13 cellular contexts compared by ENCODE assay signal in the genomic region with DNA sequence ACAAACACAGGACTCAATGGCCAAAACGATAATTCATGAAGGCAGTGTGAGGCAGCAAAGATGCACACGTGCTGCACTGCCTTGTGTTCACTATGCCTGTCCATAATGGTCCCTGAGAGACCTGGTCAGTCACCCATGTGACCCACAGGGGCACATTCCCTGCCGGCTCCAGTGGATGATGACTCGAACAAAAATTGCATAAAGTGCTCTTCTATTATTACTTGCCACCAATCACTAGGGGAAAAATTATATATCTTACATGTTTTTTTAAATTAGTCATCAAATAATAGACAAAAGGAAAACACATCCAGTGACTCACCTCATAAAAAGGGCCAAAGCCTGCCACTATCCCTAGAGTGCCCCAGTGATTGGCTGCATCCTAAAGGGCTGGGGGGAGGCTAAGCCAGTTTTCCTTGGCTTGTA. TPM values are rescaled to one million over a fixed set of nuclear protein-coding genes. Genes with fewer than 3 reads are reported as not detected.
DNase-seq lines count a peak whose midpoint lies in the region; ATAC-seq, FAIRE-seq and TF ChIP-seq lines count a peak whose summit lies in the region.
"Had no signal": no experiment of that assay in that cellular context is flagged by ENCODE, and none has a peak within 500 bp of the region (broad histone marks: within the 10 kb centered on the region; RNA-seq: fewer than 3 reads in every experiment).

No MANE protein-coding gene starts in this region.

- WGBS in HepG2 (ENCODE audit: low lambda C conversion rate), result 93% methylated on average over 4 of the region's 4 CpGs
- 70 to 75% methylated on average over 4 of the region's 4 CpGs for WGBS in testis, 2 donors

- intact Hi-C loops in HepG2 (cut with micrococcal nuclease; ENCODE audit: unreplicated experiment) (no loop called here), testis (cut with DNase I; ENCODE audit: low total_unique reads) (no loop called here)

- FAIRE-seq in keratinocyte (lab: Jason Lieb, UNC) (peak; percentile 17), HepG2 (lab: Jason Lieb, UNC) (no peak)
- FAIRE-seq: K562 had no signal

- H3K9me1 ChIP-seq in keratinocyte (ENCODE audit: control insufficient read depth, extremely low read depth, insufficient read depth, low read length), result no peaks in the 10 kb centered on the region

- H3K4me2 ChIP-seq in keratinocyte (ENCODE audit: control insufficient read depth, extremely low read depth, insufficient read depth, low read depth, low read length), result no peak overlapping the region
- H3K4me2 ChIP-seq in HepG2 (ENCODE audit: low read depth, low read length), result no peak overlapping the region

- POLR2A ChIA-PET in HepG2 (lab: Yijun Ruan, JAX), result no interaction called here

- TF ChIP-seq CTCF in AG09319 (IDR thresholded peaks at IDR 0.05; ENCODE audit: low read depth, low read length), result no peak
- no peak for TF ChIP-seq CTCF in keratinocyte (optimal IDR thresholded peaks at IDR 0.05 in 1 of 3, IDR thresholded peaks at IDR 0.05 in 1 of 3, conservative IDR thresholded peaks at IDR 0.05 in 1 of 3; ENCODE audit: extremely low read depth in 1 of 3, insufficient read depth in 2 of 3, low read length in 3 of 3)
- TF ChIP-seq CTCF in HepG2 (CRISPR knock-in tag; IDR thresholded peaks at IDR 0.05), result no peak
- no peak for TF ChIP-seq CTCF in testis (IDR thresholded peaks at IDR 0.05)

- peak; percentile 49 for DNase-seq in AG09319 (ENCODE audit: extremely low read depth, low read depth)
- DNase-seq in HS-27A (ENCODE audit: low read depth), result peak; percentile 87
- DNase-seq in astrocyte of the hippocampus (ENCODE audit: low read depth, low spot score), result peak; percentile 86
- DNase-seq in keratinocyte (ENCODE audit: low read depth, low spot score), result peak; percentile 38
- DNase-seq in HepG2 (ENCODE audit: low spot score), result no peak
- DNase-seq in NCI-H526 (lab: John Stamatoyannopoulos, UW), result no peak
- no peak for DNase-seq in testis
- DNase-seq: activated effector memory CD4-positive, alpha-beta T cell treated with Interleukin-2 at 50 U/mL for 16 hours; NCI-H510A treated with DMSO at 0.1 percent for 48 hours; stimulated activated CD4-positive, alpha-beta T cell treated with anti-CD3 and anti-CD28 coated beads, Interleukin-2, amount 100 ng/mL, for 24 hours; upper lobe of left lung had no signal

- H3K4me3 ChIP-seq in keratinocyte (ENCODE audit: control insufficient read depth in 2 of 3, extremely low read depth in 1 of 3, insufficient read depth in 2 of 3, low read depth in 1 of 3, low read length in 3 of 3) (no peak overlapping the region), HepG2 (replicated peaks in 1 of 3; ENCODE audit: insufficient read depth in 1 of 3, low read depth in 2 of 3, low read length in 3 of 3) (no peak overlapping the region), testis (no peak overlapping the region)
- H3K4me3 ChIP-seq: K562, upper lobe of left lung had no signal

- TF ChIP-seq POLR2A in HepG2 (IDR thresholded peaks at IDR 0.05; ENCODE audit: insufficient read depth in 1 of 2, low read depth in 2 of 2, low read length in 2 of 2) (no peak), testis (IDR thresholded peaks at IDR 0.05) (no peak)

- CTCF ChIA-PET in HepG2 (lab: Yijun Ruan, JAX; ENCODE audit: low intra/inter-chr PET ratio, low total read pairs), result no interaction called here

- H4K20me1 ChIP-seq in keratinocyte (ENCODE audit: control insufficient read depth, extremely low read depth, insufficient read depth, low read length) (peaks cover 2% of the 10 kb centered on the region), HepG2 (ENCODE audit: insufficient read depth, low read length) (no peaks in the 10 kb centered on the region)

- H3K79me2 ChIP-seq in keratinocyte (ENCODE audit: control insufficient read depth, insufficient read depth, low read length) (no peaks in the 10 kb centered on the region), HepG2 (ENCODE audit: insufficient read depth, low read length) (no peaks in the 10 kb centered on the region)

- H3K4me1 ChIP-seq in keratinocyte (ENCODE audit: control insufficient read depth, extremely low read depth, insufficient read depth, low read length), result peaks cover 10% of the 10 kb centered on the region
- no peaks in the 10 kb centered on the region for H3K4me1 ChIP-seq in HepG2 (ENCODE audit: insufficient read depth, low read length)
- H3K4me1 ChIP-seq in testis, result no peaks in the 10 kb centered on the region
- H3K4me1 ChIP-seq: upper lobe of left lung had no signal

- H3K9ac ChIP-seq in keratinocyte (ENCODE audit: control insufficient read depth, extremely low read depth, insufficient read depth, low read length) (no peak overlapping the region), HepG2 (ENCODE audit: insufficient read depth, low read depth, low read length) (no peak overlapping the region)

- H3K27ac ChIP-seq in keratinocyte (ENCODE audit: control insufficient read depth, insufficient read depth, low read length) (peak overlapping the region; percentile 58), HepG2 (ENCODE audit: extremely low read length, insufficient read depth, low read length) (no peak overlapping the region), testis (no peak overlapping the region)
- H3K27ac ChIP-seq: upper lobe of left lung had no signal

- in situ Hi-C loops in HepG2 (cut with HindIII; ENCODE audit: extremely low pct_ligation_motif_present, low pct_unique_long_range_greater_than_20kb), result no loop called here

- dilution Hi-C loops in keratinocyte (cut with MboI; ENCODE audit: extremely low pct_ligation_motif_present, low sequenced_read_pairs), result no loop called here

- H3K9me3 ChIP-seq in keratinocyte (ENCODE audit: control insufficient read depth, low read depth, low read length) (no peaks in the 10 kb centered on the region), HepG2 (ENCODE audit: low read length) (no peaks in the 10 kb centered on the region), testis (no peaks in the 10 kb centered on the region)
- H3K9me3 ChIP-seq: upper lobe of left lung had no signal

- TF ChIP-seq EP300 in HepG2 (IDR thresholded peaks at IDR 0.05; ENCODE audit: low read depth in 2 of 2, low read length in 2 of 2) (no peak), HepG2 (CRISPR knock-in tag; IDR thresholded peaks at IDR 0.05; ENCODE audit: borderline replicate concordance) (no peak)

- H3K27me3 ChIP-seq in keratinocyte (ENCODE audit: control insufficient read depth, extremely low read depth, insufficient read depth, low read length), result no peaks in the 10 kb centered on the region
- H3K27me3 ChIP-seq in HepG2 (ENCODE audit: control insufficient read depth in 1 of 2, insufficient read depth in 2 of 2, low read length in 2 of 2), result no peaks in the 10 kb centered on the region
- no peaks in the 10 kb centered on the region for H3K27me3 ChIP-seq in testis
- H3K27me3 ChIP-seq: upper lobe of left lung had no signal

- TF ChIP-seq RAD21 in HepG2 (CRISPR knock-in tag; IDR thresholded peaks at IDR 0.05), result no peak

- H2AFZ ChIP-seq in keratinocyte (ENCODE audit: control insufficient read depth, low read length) (no peak overlapping the region), HepG2 (ENCODE audit: low read length) (no peak overlapping the region)

- no TSS peak for BruUV-seq in HepG2 (replicated peaks; lab: Mats Ljungman, UMichigan)

- no peak for ATAC-seq in HepG2
- no peak for ATAC-seq in HG02852 (IDR thresholded peaks at IDR 0.05; ENCODE audit: unreplicated experiment)
- ATAC-seq: K562 had no signal

- H3K36me3 ChIP-seq in keratinocyte (ENCODE audit: control insufficient read depth in 2 of 2, extremely low read depth in 1 of 2, insufficient read depth in 2 of 2, low read length in 2 of 2) (peaks cover 18 to 25% of the 10 kb centered on the region in 2 experiments), HepG2 (replicated peaks in 1 of 2; ENCODE audit: control insufficient read depth in 1 of 2, insufficient read depth in 2 of 2, low read length in 2 of 2) (peaks cover 22 to 68% of the 10 kb centered on the region in 2 experiments), testis (ENCODE audit: low read depth, missing control alignments) (no peaks in the 10 kb centered on the region)

TF ChIP-seq in HepG2, 621 proteins besides CTCF, POLR2A, EP300 and RAD21 (continues in another document):
- TF ChIP-seq ZNF326 (CRISPR knock-in tag; IDR thresholded peaks at IDR 0.05; ENCODE audit: borderline replicate concordance) (no peak), SATB2 (CRISPR knock-in tag; IDR thresholded peaks at IDR 0.05) (no peak)

RNA-seq across cellular contexts. Expression of a gene that starts 47.5 kb away (rescaled TPM):
- polyA plus RNA-seq in keratinocyte (62.9 to 90.5 TPM (median 82.4 TPM) in 3 replicates), HepG2 (2011; rRNA removed) (71.0 and 79.9 TPM in 2 replicates), testis (ENCODE audit: insufficient read depth, low read depth, low replicate concordance) (53.9 TPM)
- 87.2 TPM for polyA plus RNA-seq in keratinocyte (2011; ENCODE audit: low read depth)
- polyA plus RNA-seq in keratinocyte (2011; cell fraction: cytosol; rRNA removed), result 60.0 and 83.4 TPM in 2 replicates
- polyA plus RNA-seq in keratinocyte (2011; cell fraction: nucleus; rRNA removed), result 114 and 133 TPM in 2 replicates
- 24.9 and 45.0 TPM in 2 replicates for polyA plus RNA-seq in keratinocyte (2012; ENCODE audit: low replicate concordance)
- 45.5 to 124 TPM (median 55.0 TPM) in 3 replicates for polyA minus RNA-seq in keratinocyte
- 55.4 TPM for polyA minus RNA-seq in keratinocyte (2011; cell fraction: cytosol; rRNA and poly(A)+ RNA removed)
- polyA minus RNA-seq in keratinocyte (2011; cell fraction: nucleus; rRNA and poly(A)+ RNA removed), result 40.5 and 78.8 TPM in 2 replicates
- total RNA-seq in HepG2 (2016; rRNA removed; fragmentation: Illumina TruSeq; extraction: Trizol) (48.3 and 56.7 TPM in 2 replicates), testis (100 to 1,000 TPM in 1 of 2 donors, 10 to 100 TPM in 1; 93.2 to 108 TPM)
- 35.3 and 36.1 TPM in 2 replicates for total RNA-seq in HepG2 (2016; cell fraction: cytosol; rRNA removed; fragmentation: Illumina TruSeq; extraction: Trizol; ENCODE audit: low read depth)
- total RNA-seq in HepG2 (2016; cell fraction: insoluble cytoplasmic fraction; rRNA removed; fragmentation: Illumina TruSeq; extraction: Trizol), result 49.2 and 49.4 TPM in 2 replicates
- 55.1 and 56.2 TPM in 2 replicates for total RNA-seq in HepG2 (2016; cell fraction: membrane; rRNA removed; fragmentation: Illumina TruSeq; extraction: Trizol)
- total RNA-seq in HepG2 (2016; cell fraction: nucleus; rRNA removed; fragmentation: Illumina TruSeq; extraction: Trizol), result 67.4 and 77.3 TPM in 2 replicates
- 25.7 and 36.4 TPM in 2 replicates for polyA plus RNA-seq in HepG2 (2011; cell fraction: cytosol; rRNA removed)
- polyA plus RNA-seq in HepG2 (2011; cell fraction: nucleus; rRNA removed), result 113 and 124 TPM in 2 replicates
- 41.9 and 51.9 TPM in 2 replicates for polyA plus RNA-seq in HepG2 (2012)
- polyA plus RNA-seq in HepG2 (2016; cell fraction: cytosol; fragmentation: Illumina TruSeq; extraction: Trizol; ENCODE audit: low read depth), result 10.7 and 11.9 TPM in 2 replicates
- 87.2 and 101 TPM in 2 replicates for polyA plus RNA-seq in HepG2 (2016; cell fraction: insoluble cytoplasmic fraction; fragmentation: Illumina TruSeq; extraction: Trizol; ENCODE audit: low read depth)
- 50.8 and 53.0 TPM in 2 replicates for polyA plus RNA-seq in HepG2 (2016; cell fraction: membrane; fragmentation: Illumina TruSeq; extraction: Trizol; ENCODE audit: low read depth)
- 138 and 140 TPM in 2 replicates for polyA plus RNA-seq in HepG2 (2016; cell fraction: nucleus; fragmentation: Illumina TruSeq; extraction: Trizol; ENCODE audit: insufficient read depth, low read depth)
- 50.1 and 65.5 TPM in 2 replicates for polyA minus RNA-seq in HepG2 (2011; rRNA and poly(A)+ RNA removed; ENCODE audit: low replicate concordance)
- 33.4 and 39.2 TPM in 2 replicates for polyA minus RNA-seq in HepG2 (2011; cell fraction: cytosol; rRNA and poly(A)+ RNA removed)
- 129 and 147 TPM in 2 replicates for polyA minus RNA-seq in HepG2 (2011; cell fraction: nucleus; rRNA and poly(A)+ RNA removed)

Comparison
In these comparisons a context has a peak if more than half of its experiments do, and no peak if none do; other contexts are left out.
1. DNase-seq: peak in AG09319 (single experiment), HS-27A (single experiment), astrocyte of the hippocampus (single experiment) and keratinocyte (single experiment); none in HepG2 (single experiment), NCI-H526 (0 of 2) and testis (single experiment).